In the genomic region with DNA sequence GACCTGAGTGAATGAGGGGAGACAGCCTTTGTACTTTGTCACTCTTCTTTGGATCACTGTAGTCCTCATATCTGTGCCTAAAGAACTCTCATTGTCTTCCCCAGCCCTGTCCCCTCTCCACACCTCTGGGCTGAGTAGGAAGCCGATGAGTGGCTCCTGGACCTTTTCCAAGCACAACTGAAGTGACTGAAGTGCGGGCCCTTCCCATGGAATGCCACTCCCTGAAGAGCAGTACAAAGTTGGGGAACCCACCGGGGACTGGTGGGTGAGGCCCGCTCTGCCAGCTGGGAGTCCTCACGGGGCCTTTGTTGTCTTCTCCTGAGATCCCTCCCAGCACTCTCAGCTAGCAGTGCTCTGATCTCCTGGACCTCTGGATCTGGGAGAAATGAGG, we compare ENCODE assay signal across 11 cellular contexts.
DNase-seq lines count a peak whose midpoint lies in the region; ATAC-seq and TF ChIP-seq lines count a peak whose summit lies in the region.
"Had no signal": no experiment of that assay in that cellular context is flagged by ENCODE, and none has a peak within 500 bp of the region (broad histone marks: within the 10 kb centered on the region; RNA-seq: fewer than 3 reads in every experiment).

No MANE protein-coding gene starts in this region.

- WGBS in right cardiac atrium = 41% methylated on average over 5 of the region's 5 CpGs

- CTCF ChIA-PET in HEK293 (lab: Yijun Ruan, JAX) = no interaction called here

- H3K4me3 Mint-ChIP-seq in stimulated activated effector memory CD8-positive, alpha-beta T cell treated with anti-CD3 and anti-CD28 coated beads, Interleukin-12 subunit alpha, Interleukin-12 subunit beta, amount 100 ng/mL, for 72 hours = no peak overlapping the region

- H3K27ac ChIP-seq in HEK293 (ENCODE audit: extremely low read depth, low read depth, low read length) = no peak overlapping the region
- peak overlapping the region; percentile 89 for H3K27ac ChIP-seq in brain microvascular endothelial cell
- peak overlapping the region; percentile 10 for H3K27ac ChIP-seq in right cardiac atrium (ENCODE audit: low read length)
- H3K27ac ChIP-seq: body of pancreas, HL-60 had no signal

- H3K4me1 Mint-ChIP-seq in stimulated activated effector memory CD8-positive, alpha-beta T cell treated with anti-CD3 and anti-CD28 coated beads, Interleukin-12 subunit alpha, Interleukin-12 subunit beta, amount 100 ng/mL, for 72 hours = peaks cover 43% of the 10 kb centered on the region

- TF ChIP-seq CTCF in HEK293 (tag by site-specific recombination; IDR thresholded peaks at IDR 0.05) (no peak), brain microvascular endothelial cell (IDR thresholded peaks at IDR 0.05; ENCODE audit: low read depth, low read length, missing control alignments) (no peak)

- POLR2A ChIA-PET in HEK293 (lab: Yijun Ruan, JAX) = interaction anchor here (0.6 kb wide), 1 partner anchor 10 kb away, joined by 3 read pairs; no protein-coding TSS in a partner anchor

- no peaks in the 10 kb centered on the region for H3K27me3 ChIP-seq in brain microvascular endothelial cell (replicated peaks)
- H3K27me3 ChIP-seq in right cardiac atrium (ENCODE audit: control insufficient read depth, insufficient read depth) = no peaks in the 10 kb centered on the region
- H3K27me3 ChIP-seq: body of pancreas had no signal

- in situ Hi-C loops in brain microvascular endothelial cell (cut with HindIII; ENCODE audit: low pct_ligation_motif_present, low sequenced_read_pairs) = no loop called here

- H3K4me1 ChIP-seq in HEK293 (ENCODE audit: control insufficient read depth, insufficient read depth, low read length) = peaks cover 4% of the 10 kb centered on the region; the same call in 1 of the 2 replicates
- H3K4me1 ChIP-seq in right cardiac atrium (ENCODE audit: control insufficient read depth, insufficient read depth, low read length) = peaks cover 15% of the 10 kb centered on the region

- ATAC-seq in right cardiac atrium = peak; percentile 59 to 67
- no peak for ATAC-seq in stimulated activated effector memory CD8-positive, alpha-beta T cell treated with anti-CD3 and anti-CD28 coated beads, Interleukin-12 subunit alpha, Interleukin-12 subunit beta, amount 100 ng/mL, for 72 hours
- no peak for ATAC-seq in GM19324 (IDR thresholded peaks at IDR 0.05; ENCODE audit: low FRiP score, unreplicated experiment)
- ATAC-seq: body of pancreas had no signal

- H3K4me3 ChIP-seq in HEK293 (ENCODE audit: low read depth, low read length) (no peak overlapping the region), brain microvascular endothelial cell (ENCODE audit: low read depth, low read length) (no peak overlapping the region), right cardiac atrium (ENCODE audit: low read length) (no peak overlapping the region)
- H3K4me3 ChIP-seq: body of pancreas had no signal

- no peaks in the 10 kb centered on the region for H3K9me3 Mint-ChIP-seq in stimulated activated effector memory CD8-positive, alpha-beta T cell treated with anti-CD3 and anti-CD28 coated beads, Interleukin-12 subunit alpha, Interleukin-12 subunit beta, amount 100 ng/mL, for 72 hours

- H3K36me3 ChIP-seq in HEK293 (ENCODE audit: control insufficient read depth in 2 of 2, insufficient read depth in 1 of 2, low read length in 2 of 2) (peaks cover 0 to 44% of the 10 kb centered on the region in 2 experiments), brain microvascular endothelial cell (replicated peaks) (peaks cover 55% of the 10 kb centered on the region)

- H3K9me3 ChIP-seq in HEK293 (ENCODE audit: control insufficient read depth, insufficient read depth, low read depth, low read length) (no peaks in the 10 kb centered on the region), right cardiac atrium (ENCODE audit: control insufficient read depth, low read length) (no peaks in the 10 kb centered on the region)
- H3K9me3 ChIP-seq: body of pancreas had no signal

- peaks cover 51% of the 10 kb centered on the region for H3K36me3 Mint-ChIP-seq in stimulated activated effector memory CD8-positive, alpha-beta T cell treated with anti-CD3 and anti-CD28 coated beads, Interleukin-12 subunit alpha, Interleukin-12 subunit beta, amount 100 ng/mL, for 72 hours

- intact Hi-C loops in right cardiac atrium (cut with DNase I) = loop anchor here in 1 of 4 donors (10.0 kb wide), 1 partner anchor 60 kb away; no protein-coding TSS in a partner anchor

- H3K27ac Mint-ChIP-seq in stimulated activated effector memory CD8-positive, alpha-beta T cell treated with anti-CD3 and anti-CD28 coated beads, Interleukin-12 subunit alpha, Interleukin-12 subunit beta, amount 100 ng/mL, for 72 hours = peak overlapping the region; percentile 43

- DNase-seq in brain microvascular endothelial cell (no peak), right cardiac atrium (peak; percentile 51 to 76 (median 71)), HK-2 (ENCODE audit: unreplicated experiment) (no peak), Ammon's horn (ENCODE audit: low spot score) (no peak)
- DNase-seq in stimulated activated effector memory CD8-positive, alpha-beta T cell treated with anti-CD3 and anti-CD28 coated beads, Interleukin-12 subunit alpha, Interleukin-12 subunit beta, amount 100 ng/mL, for 72 hours (ENCODE audit: low spot score in 2 of 2) = no peak
- DNase-seq: activated CD8-positive, alpha-beta memory T cell treated with anti-CD3 and anti-CD28 coated beads, Interleukin-2, amount 50 U/mL, for 48 hours; body of pancreas; occipital lobe had no signal

TF ChIP-seq in HEK293, 187 proteins besides CTCF, POLR2A, EP300 and RAD21:
- TF ChIP-seq ZNF341 (tag by site-specific recombination; IDR thresholded peaks at IDR 0.05; ENCODE audit: low read depth) (peak; percentile 74), OSR2 (tag by site-specific recombination; IDR thresholded peaks at IDR 0.05) (peak; percentile 54; the same call in 1 of the 2 replicates), ZNF747 (tag by site-specific recombination; IDR thresholded peaks at IDR 0.05) (no peak), ZNF555 (tag by site-specific recombination; conservative IDR thresholded peaks at IDR 0.05) (no peak), ZNF777 (tag by site-specific recombination; IDR thresholded peaks at IDR 0.05; ENCODE audit: borderline replicate concordance) (no peak), ZFP41 (tag by site-specific recombination; IDR thresholded peaks at IDR 0.05; ENCODE audit: borderline replicate concordance) (no peak), PRDM1 (tag by site-specific recombination; IDR thresholded peaks at IDR 0.05) (peak; percentile 66; the same call in 1 of the 2 replicates), IKZF3 (tag by site-specific recombination; IDR thresholded peaks at IDR 0.05) (no peak), ZNF174 (tag by site-specific recombination; IDR thresholded peaks at IDR 0.05) (no peak), KLF1 (tag by site-specific recombination; IDR thresholded peaks at IDR 0.05) (0 out of 2 replicates have a peak, but pooled peaks have one; percentile 26), ZNF658 (tag by site-specific recombination; IDR thresholded peaks at IDR 0.05) (no peak), BCL11B (tag by site-specific recombination; IDR thresholded peaks at IDR 0.05; ENCODE audit: low read depth) (no peak)

Comparison
In these comparisons a context has a peak if more than half of its experiments do, and no peak if none do; other contexts are left out.
1. DNase-seq: peak in right cardiac atrium (3 of 3); none in brain microvascular endothelial cell (single experiment), stimulated activated effector memory CD8-positive, alpha-beta T cell treated with anti-CD3 and anti-CD28 coated beads, Interleukin-12 subunit alpha, Interleukin-12 subunit beta, amount 100 ng/mL, for 72 hours (0 of 2), HK-2 (single experiment) and Ammon's horn (single experiment).
2. ATAC-seq: peak in right cardiac atrium (2 of 2); none in stimulated activated effector memory CD8-positive, alpha-beta T cell treated with anti-CD3 and anti-CD28 coated beads, Interleukin-12 subunit alpha, Interleukin-12 subunit beta, amount 100 ng/mL, for 72 hours (single experiment) and GM19324 (single experiment).